Comparison of ENCODE assay signal across 9 cellular contexts in the genomic region with DNA sequence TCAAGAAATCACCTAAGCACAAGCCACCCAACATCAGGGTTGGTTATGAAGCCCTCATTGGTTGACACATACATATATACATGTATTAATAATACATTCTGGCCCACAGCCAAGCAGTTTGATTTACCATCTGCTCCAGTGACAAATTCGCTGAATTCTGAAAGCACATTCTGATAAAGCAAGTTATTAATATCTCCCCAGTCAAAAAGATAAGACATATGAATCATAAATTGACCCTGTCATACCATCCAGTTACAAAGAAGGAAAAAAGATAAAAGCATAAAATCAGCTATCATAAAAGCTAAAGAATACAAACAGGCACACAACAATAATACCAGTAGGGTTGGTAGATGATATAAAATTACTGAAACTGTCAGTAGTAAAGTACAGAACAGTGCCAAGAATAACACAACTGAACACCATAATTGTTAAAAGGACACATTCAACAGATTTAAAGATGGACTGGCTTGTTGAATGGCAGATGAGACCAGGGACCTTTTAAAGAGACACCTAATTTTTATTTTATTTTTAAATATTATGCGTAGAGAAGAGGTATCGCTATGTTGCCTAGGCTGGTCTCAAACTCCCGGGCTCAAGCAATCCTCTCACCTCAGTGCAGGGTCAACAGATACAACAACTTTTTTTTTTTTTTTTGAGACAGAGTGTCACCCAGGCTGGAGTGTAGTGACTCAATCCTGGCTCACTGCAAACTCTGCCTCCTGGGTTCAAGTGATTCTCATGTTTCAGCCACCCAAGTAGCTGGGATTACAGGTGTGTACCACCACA. TPM values are rescaled to one million over a fixed set of nuclear protein-coding genes. Genes with fewer than 3 reads are reported as not detected.
DNase-seq lines count a peak whose midpoint lies in the region; ATAC-seq and TF ChIP-seq lines count a peak whose summit lies in the region.
"Had no signal": no experiment of that assay in that cellular context is flagged by ENCODE, and none has a peak within 500 bp of the region (broad histone marks: within the 10 kb centered on the region; RNA-seq: fewer than 3 reads in every experiment).

No MANE protein-coding gene starts in this region.

- peak overlapping the region; percentile 54 for H3K27ac Mint-ChIP-seq in activated naive CD8-positive, alpha-beta T cell treated with anti-CD3 and anti-CD28 coated beads, Interleukin-2, amount 50 U/mL, for 24 hours
- H3K27ac Mint-ChIP-seq: T-helper 1 cell treated with Interleukin-12 subunit alpha and Interleukin-12 subunit beta and Interleukin-4 antibody, amounts not matched to agents 30 μg/mL and 1 μg/mL, for 36 hours had no signal

- no peak overlapping the region for H4K91ac ChIP-seq in IMR-90 (ENCODE audit: insufficient read depth, low read depth, low read length)
- H4K91ac ChIP-seq in trophoblast cell (ENCODE audit: low read depth, low read length): no peak overlapping the region

- no peak overlapping the region for H3K9ac ChIP-seq in IMR-90 (ENCODE audit: low read depth, low read length)
- H3K9ac ChIP-seq in trophoblast cell (ENCODE audit: low read length): no peak overlapping the region

- POLR2A ChIA-PET in IMR-90 (lab: Charles Lee; ENCODE audit: unreplicated experiment): interaction anchor here (0.5 to 1.0 kb wide), 2 partner anchors 8 to 548 kb away, joined by 3 read pairs; partner anchors contain the start of gene SNX4

- peaks cover 2% of the 10 kb centered on the region for H3K79me2 ChIP-seq in trophoblast cell (ENCODE audit: control insufficient read depth, insufficient read depth, low read length, poor library complexity)

- peaks cover 32% of the 10 kb centered on the region; the same call in 1 of the 2 replicates for H4K20me1 ChIP-seq in IMR-90 (ENCODE audit: insufficient read depth, low read length)

- H3K79me1 ChIP-seq in IMR-90 (ENCODE audit: low read depth in 1 of 2, low read length in 2 of 2) (peaks cover 27 to 60% of the 10 kb centered on the region in 2 experiments), trophoblast cell (ENCODE audit: low read length) (no peaks in the 10 kb centered on the region)

- H3K9me1 ChIP-seq in IMR-90 (ENCODE audit: insufficient read depth, low read length): no peaks in the 10 kb centered on the region

- H2AFZ ChIP-seq in IMR-90 (replicated peaks; ENCODE audit: low read length, poor library complexity) (no peak overlapping the region), trophoblast cell (ENCODE audit: insufficient read depth, low read length, poor library complexity) (no peak overlapping the region)

- no peaks in the 10 kb centered on the region for H3K27me3 Mint-ChIP-seq in activated naive CD8-positive, alpha-beta T cell treated with anti-CD3 and anti-CD28 coated beads, Interleukin-2, amount 50 U/mL, for 24 hours

- WGBS in IMR-90 (ENCODE audit: extremely low coverage in 2 of 2, insufficient read length in 1 of 2), 2 experiments: 85% methylated on average over 2 of the region's 4 CpGs; no CpG with 5 or more reads in 1 of the 2 experiments
- WGBS in trophoblast cell (ENCODE audit: extremely low coverage, insufficient coverage, insufficient read length): no CpG with 5 or more reads among the region's 4 CpGs

- no peak overlapping the region for H2BK5ac ChIP-seq in IMR-90 (ENCODE audit: low read depth, low read length, poor library complexity, severe bottlenecking)
- H2BK5ac ChIP-seq in trophoblast cell (ENCODE audit: low read depth, low read length, poor library complexity): no peak overlapping the region

- in situ Hi-C loops in IMR-90 (cut with MboI; ENCODE audit: low sequenced_read_pairs): no loop called here

- no peak overlapping the region for H3K4me3 Mint-ChIP-seq in activated naive CD8-positive, alpha-beta T cell treated with anti-CD3 and anti-CD28 coated beads, Interleukin-2, amount 50 U/mL, for 24 hours
- H3K4me3 Mint-ChIP-seq: T-helper 1 cell treated with Interleukin-12 subunit alpha and Interleukin-12 subunit beta and Interleukin-4 antibody, amounts not matched to agents 30 μg/mL and 1 μg/mL, for 36 hours had no signal

- H3K14ac ChIP-seq in IMR-90 (replicated peaks; ENCODE audit: low read depth, low read length) (no peak overlapping the region), trophoblast cell (ENCODE audit: low read length) (no peak overlapping the region)

- no TSS peak for BruUV-seq in IMR-90 (replicated peaks; lab: Mats Ljungman, UMichigan)

- H2BK120ac ChIP-seq in IMR-90 (ENCODE audit: low read depth, low read length) (no peak overlapping the region), trophoblast cell (ENCODE audit: insufficient read depth, low read length, poor library complexity) (no peak overlapping the region)

- H2BK12ac ChIP-seq in trophoblast cell (ENCODE audit: low read length): no peak overlapping the region

- no peak overlapping the region for H3K4me3 ChIP-seq in IMR-90 (ENCODE audit: insufficient read depth, low read depth, low read length)
- no peak overlapping the region for H3K4me3 ChIP-seq in trophoblast cell (ENCODE audit: low read depth, low read length)

- H3K27me3 ChIP-seq in IMR-90 (ENCODE audit: control insufficient read depth, insufficient read depth, low read length) (no peaks in the 10 kb centered on the region), trophoblast cell (ENCODE audit: insufficient read depth, low read length) (no peaks in the 10 kb centered on the region)

- no peak overlapping the region for H2AK5ac ChIP-seq in IMR-90 (ENCODE audit: low read depth, low read length)
- H2AK5ac ChIP-seq in trophoblast cell (ENCODE audit: low read length): no peak overlapping the region

- TF ChIP-seq POLR2A in IMR-90 (IDR thresholded peaks at IDR 0.05; ENCODE audit: low read depth, low read length): no peak

- H3K9me3 ChIP-seq in IMR-90 (ENCODE audit: control insufficient read depth, insufficient read depth, low read length): peaks cover 2% of the 10 kb centered on the region; the same call in 1 of the 2 replicates
- H3K9me3 ChIP-seq in trophoblast cell (ENCODE audit: insufficient read depth, low read depth, low read length): no peaks in the 10 kb centered on the region

- no peak overlapping the region for H2BK20ac ChIP-seq in IMR-90 (ENCODE audit: low read depth, low read length)

- peaks cover 56% of the 10 kb centered on the region for H3K36me3 Mint-ChIP-seq in activated naive CD8-positive, alpha-beta T cell treated with anti-CD3 and anti-CD28 coated beads, Interleukin-2, amount 50 U/mL, for 24 hours (ENCODE audit: low read depth)

- H3K4me1 Mint-ChIP-seq in activated naive CD8-positive, alpha-beta T cell treated with anti-CD3 and anti-CD28 coated beads, Interleukin-2, amount 50 U/mL, for 24 hours: peaks cover 45% of the 10 kb centered on the region

- dilution Hi-C loops in IMR-90 (cut with HindIII; ENCODE audit: low sequenced_read_pairs, unreplicated experiment): no loop called here

- H3K56ac ChIP-seq in IMR-90 (ENCODE audit: extremely low read depth, insufficient read depth, low read length): no peak overlapping the region

- H3K4me2 ChIP-seq in IMR-90 (ENCODE audit: low read depth, low read length): peak overlapping the region; percentile 44; the same call in 1 of the 2 replicates
- no peak overlapping the region for H3K4me2 ChIP-seq in trophoblast cell (ENCODE audit: low read length)

- TF ChIP-seq CTCF in IMR-90 (conservative IDR thresholded peaks at IDR 0.05; ENCODE audit: low read depth, low read length): no peak

- 0 out of 2 replicates have a peak, but pooled peaks cover 2% of the 10 kb centered on the region for H3K4me1 ChIP-seq in IMR-90 (ENCODE audit: control insufficient read depth, insufficient read depth, low read length)
- H3K4me1 ChIP-seq in trophoblast cell (ENCODE audit: control insufficient read depth in 1 of 2, insufficient read depth in 2 of 2, low read length in 2 of 2): peaks cover 0 to 4% of the 10 kb centered on the region in 2 experiments

- intact Hi-C loops in IMR-90 (cut with micrococcal nuclease): no loop called here

- H3K23ac ChIP-seq in IMR-90 (ENCODE audit: low read depth, low read length) (no peak overlapping the region), trophoblast cell (ENCODE audit: low read length) (no peak overlapping the region)

- H3K4ac ChIP-seq in IMR-90 (ENCODE audit: low read depth, low read length) (no peak overlapping the region), trophoblast cell (ENCODE audit: low read depth, low read length) (no peak overlapping the region)

- H4K12ac ChIP-seq in trophoblast cell (ENCODE audit: low read depth, low read length): no peak overlapping the region

- no peak overlapping the region for H2AK9ac ChIP-seq in IMR-90 (replicated peaks; ENCODE audit: low read depth, low read length, poor library complexity)

- H4K5ac ChIP-seq in IMR-90 (ENCODE audit: low read depth, low read length): no peak overlapping the region

- peaks cover 7% of the 10 kb centered on the region for H3K9me3 Mint-ChIP-seq in activated naive CD8-positive, alpha-beta T cell treated with anti-CD3 and anti-CD28 coated beads, Interleukin-2, amount 50 U/mL, for 24 hours

- TF ChIP-seq RAD21 in IMR-90 (IDR thresholded peaks at IDR 0.05; ENCODE audit: low read length): no peak

- H3K27ac ChIP-seq in IMR-90 (ENCODE audit: insufficient read depth, low read length) (no peak overlapping the region), trophoblast cell (ENCODE audit: low read depth, low read length) (no peak overlapping the region)

- no peak overlapping the region for H3K18ac ChIP-seq in IMR-90 (ENCODE audit: low read depth, low read length)
- H3K18ac ChIP-seq in trophoblast cell (ENCODE audit: low read length): no peak overlapping the region

- H3K36me3 ChIP-seq in IMR-90 (ENCODE audit: control insufficient read depth, insufficient read depth, low read length): peaks cover 28% of the 10 kb centered on the region
- H3K36me3 ChIP-seq in trophoblast cell (ENCODE audit: control insufficient read depth in 1 of 2, insufficient read depth in 2 of 2, low read length in 2 of 2): peaks cover 0 to 7% of the 10 kb centered on the region in 2 experiments

- CTCF ChIA-PET in IMR-90 (lab: Yijun Ruan, JAX): interaction anchor here (0.6 kb wide), 1 partner anchor 123 kb away, joined by 3 read pairs; no protein-coding TSS in a partner anchor

- ATAC-seq in GM18511 (IDR thresholded peaks at IDR 0.05; ENCODE audit: unreplicated experiment) (peak; percentile 64), IMR-90 (ENCODE audit: low read depth) (peak; percentile 40; the same call in 1 of the 2 replicates), HG03439 (IDR thresholded peaks at IDR 0.05; ENCODE audit: unreplicated experiment) (no peak), GM21515 (IDR thresholded peaks at IDR 0.05; ENCODE audit: unreplicated experiment) (no peak)
- peak; percentile 86 for ATAC-seq in activated naive CD8-positive, alpha-beta T cell treated with anti-CD3 and anti-CD28 coated beads, Interleukin-2, amount 50 U/mL, for 24 hours

- H4K8ac ChIP-seq in IMR-90 (ENCODE audit: low read depth in 2 of 2, low read length in 2 of 2) (no peak overlapping the region), trophoblast cell (ENCODE audit: low read depth, low read length) (no peak overlapping the region)

- DNase-seq in IMR-90 (peak; percentile 57), trophoblast cell (peak; percentile 17 to 56), dedifferentiated amniotic fluid mesenchymal stem cell (ENCODE audit: extremely low spot score) (no peak)
- peak; percentile 12 for DNase-seq in activated naive CD8-positive, alpha-beta T cell treated with anti-CD3 and anti-CD28 coated beads, Interleukin-2, amount 50 U/mL, for 24 hours
- DNase-seq in activated CD8-positive, alpha-beta memory T cell treated with anti-CD3 and anti-CD28 coated beads for 24 hours: no peak

- no peak overlapping the region for H2BK15ac ChIP-seq in IMR-90 (ENCODE audit: low read depth, low read length)

RNA-seq across cellular contexts. Expression of gene SNX4, which starts 7.7 kb away (rescaled TPM):
- total RNA-seq in IMR-90 (2012; rRNA removed): 25.6 and 42.2 TPM in 2 replicates
- polyA plus RNA-seq in IMR-90 (2012; rRNA removed): 8.3 and 10.7 TPM in 2 replicates
- 2.9 and 5.7 TPM in 2 replicates for polyA plus RNA-seq in IMR-90 (2012; cell fraction: cytosol; rRNA removed)
- 3.3 and 7.3 TPM in 2 replicates for polyA plus RNA-seq in IMR-90 (2012; cell fraction: nucleus; rRNA removed; ENCODE audit: low replicate concordance)
- 27.4 and 28.3 TPM in 2 replicates for polyA plus RNA-seq in trophoblast cell (2013)

Comparison
In these comparisons a context has a peak if more than half of its experiments do, and no peak if none do; other contexts are left out.
1. ATAC-seq: peak in GM18511 (single experiment), IMR-90 (single experiment) and activated naive CD8-positive, alpha-beta T cell treated with anti-CD3 and anti-CD28 coated beads, Interleukin-2, amount 50 U/mL, for 24 hours (single experiment); none in HG03439 (single experiment) and GM21515 (single experiment).
2. DNase-seq: peak in IMR-90 (single experiment), activated naive CD8-positive, alpha-beta T cell treated with anti-CD3 and anti-CD28 coated beads, Interleukin-2, amount 50 U/mL, for 24 hours (single experiment) and trophoblast cell (2 of 2); none in dedifferentiated amniotic fluid mesenchymal stem cell (single experiment) and activated CD8-positive, alpha-beta memory T cell treated with anti-CD3 and anti-CD28 coated beads for 24 hours (single experiment).